20 cellular contexts compared by ENCODE assay signal in the genomic region with DNA sequence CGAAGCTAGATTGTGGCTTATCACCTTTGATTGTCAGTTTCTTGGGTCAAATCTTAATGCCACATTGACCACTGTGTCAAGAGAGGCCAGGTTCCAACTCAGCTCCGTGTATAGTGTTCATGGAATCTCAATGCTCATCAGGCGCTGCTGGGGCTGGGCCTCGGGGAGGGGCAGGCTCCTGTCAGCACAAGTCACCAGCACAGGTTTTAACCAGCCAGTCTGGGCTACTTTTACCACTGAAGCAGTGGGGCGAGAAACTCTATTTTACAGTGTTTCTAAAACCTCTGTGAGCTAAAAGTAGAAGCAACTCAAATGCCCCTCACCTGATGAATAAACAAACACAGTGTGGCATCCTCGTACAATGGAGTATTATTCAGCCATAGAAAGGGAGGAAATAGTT.
"Had no signal": no experiment of that assay in that cellular context is flagged by ENCODE, and none has a peak within 500 bp of the region (broad histone marks: within the 10 kb centered on the region; RNA-seq: fewer than 3 reads in every experiment).

No MANE protein-coding gene starts in this region.

- H3K4me1 ChIP-seq: left ventricle myocardium inferior had no signal

- H3K27me3 ChIP-seq: spleen, upper lobe of right lung had no signal

- H3K4me3 ChIP-seq: left ventricle myocardium inferior, spleen, thoracic aorta, upper lobe of right lung had no signal

- H3K9me3 ChIP-seq: left ventricle myocardium inferior, spleen, thoracic aorta, upper lobe of right lung had no signal

- DNase-seq: activated CD4-positive, alpha-beta memory T cell treated with anti-CD3 and anti-CD28 coated beads for 36 hours; activated CD4-positive, alpha-beta T cell treated with anti-CD3 and anti-CD28 coated beads for 36 hours; activated CD8-positive, alpha-beta memory T cell treated with anti-CD3 and anti-CD28 coated beads, Interleukin-2, amount 10 ng/mL, durations not matched to agents 7 days and 5 days; activated naive CD4-positive, alpha-beta T cell treated with anti-CD3 and anti-CD28 coated beads for 36 hours; activated naive CD8-positive, alpha-beta T cell treated with anti-CD3 and anti-CD28 coated beads, Interleukin-2, amount 50 U/mL, for 24 hours; activated T-cell treated with anti-CD3 and anti-CD28 coated beads, Interleukin-2, amount 50 U/mL, for 1 hour; dermis blood vessel endothelial cell; effector memory CD8-positive, alpha-beta T cell; hippocampal formation; kidney; left ventricle myocardium inferior; mesendoderm; spleen; stimulated activated CD4-positive, alpha-beta T cell treated with anti-CD3 and anti-CD28 coated beads, Interleukin-2, amount 100 ng/mL, for 24 hours; T-cell; T-helper 9 cell; upper lobe of right lung had no signal

- H3K36me3 ChIP-seq: left ventricle myocardium inferior, spleen, thoracic aorta, upper lobe of right lung had no signal

- ATAC-seq: activated CD4-positive, alpha-beta T cell treated with anti-CD3 and anti-CD28 coated beads for 36 hours; activated CD8-positive, alpha-beta memory T cell treated with anti-CD3 and anti-CD28 coated beads, Interleukin-2, amount 10 ng/mL, durations not matched to agents 7 days and 5 days; activated naive CD8-positive, alpha-beta T cell treated with anti-CD3 and anti-CD28 coated beads, Interleukin-2, amount 50 U/mL, for 24 hours; effector memory CD8-positive, alpha-beta T cell; stimulated activated effector memory CD8-positive, alpha-beta T cell treated with anti-CD3 and anti-CD28 coated beads, Interleukin-12 subunit alpha, Interleukin-12 subunit beta, amount 100 ng/mL, for 72 hours; T-cell had no signal

- H3K27ac ChIP-seq: left ventricle myocardium inferior, spleen, thoracic aorta, upper lobe of right lung, VCaP had no signal

- FAIRE-seq: kidney had no signal
